ENCODE assay signal across 14 cellular contexts in the genomic region with DNA sequence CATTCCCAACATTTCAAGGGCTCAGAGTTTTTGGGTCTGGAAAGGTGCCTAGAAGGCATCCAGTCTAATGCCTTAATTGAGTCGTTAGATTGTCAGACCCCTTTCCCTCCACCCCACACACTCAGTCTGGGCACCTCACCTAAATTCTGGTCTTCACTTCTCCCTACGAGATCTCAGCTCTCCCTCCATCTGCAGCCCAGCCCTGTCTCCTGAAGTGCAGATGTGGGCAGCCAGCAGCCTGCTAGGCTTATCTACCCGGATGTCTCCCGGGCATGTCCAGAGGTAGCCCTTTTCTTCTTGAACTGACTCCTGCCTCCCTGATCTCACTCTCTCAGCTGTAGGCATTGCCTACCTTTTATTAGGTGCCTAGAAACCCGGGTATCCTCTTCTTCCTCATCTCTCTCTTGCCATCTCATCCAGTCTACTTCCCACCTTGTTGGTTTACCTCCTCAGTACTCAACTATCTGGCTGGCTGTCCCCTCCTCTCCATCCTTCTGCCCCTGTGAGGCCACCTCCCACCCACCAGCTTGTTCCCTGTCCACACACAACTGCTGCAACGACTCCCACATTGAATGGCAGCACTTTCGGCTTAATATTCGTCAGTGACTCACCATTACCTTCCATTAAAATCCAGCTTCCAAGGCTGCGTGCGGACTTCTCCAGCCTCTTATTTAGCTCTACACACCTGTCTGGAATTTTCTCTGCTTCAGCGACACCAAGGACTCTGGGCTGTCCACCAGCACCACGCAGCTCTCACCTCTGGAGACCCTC. TPM values are rescaled to one million over a fixed set of nuclear protein-coding genes. Genes with fewer than 3 reads are reported as not detected.
DNase-seq lines count a peak whose midpoint lies in the region; ATAC-seq and TF ChIP-seq lines count a peak whose summit lies in the region.
"Had no signal": no experiment of that assay in that cellular context is flagged by ENCODE, and none has a peak within 500 bp of the region (broad histone marks: within the 10 kb centered on the region; RNA-seq: fewer than 3 reads in every experiment).

No MANE protein-coding gene starts in this region.

- peaks cover 3% of the 10 kb centered on the region for H3K27me3 ChIP-seq in CD4-positive, CD25-positive, alpha-beta regulatory T cell (ENCODE audit: control insufficient read depth, insufficient read depth, low read length)
- H3K27me3 ChIP-seq in GM23338 (ENCODE audit: insufficient read depth), result peaks cover 37% of the 10 kb centered on the region

- no peaks in the 10 kb centered on the region for H3K9me3 ChIP-seq in CD4-positive, CD25-positive, alpha-beta regulatory T cell (ENCODE audit: control insufficient read depth in 2 of 2, low read length in 2 of 2)
- H3K9me3 ChIP-seq: colonic mucosa, pancreas had no signal

- POLR2A ChIA-PET in HEK293T (lab: Yijun Ruan, JAX), result interaction anchor here (0.8 kb wide), 1 partner anchor 29 kb away, joined by 4 read pairs; a partner anchor contains a TSS

- H3F3A ChIP-seq in GM23338 (replicated peaks; ENCODE audit: low read depth), result 0 out of 2 replicates have a peak, but pooled peaks cover 4% of the 10 kb centered on the region

- CTCF ChIA-PET in HEK293T (lab: Yijun Ruan, JAX), result interaction anchor here (0.6 to 1.1 kb wide), 3 partner anchors 9 to 498 kb away, joined by 3 to 4 read pairs (median 4); no protein-coding TSS in a partner anchor

- DNase-seq in CD4-positive, CD25-positive, alpha-beta regulatory T cell, result no peak
- DNase-seq in GM23338 (ENCODE audit: low spot score) (no peak), nephron progenitor cell (no peak), HEK293T (ENCODE audit: extremely low spot score) (no peak)
- DNase-seq: activated effector memory CD4-positive, alpha-beta T cell treated with Interleukin-2 at 50 U/mL for 16 hours; colonic mucosa; HFFc6; NCI-H2107; pancreas had no signal

- no peaks in the 10 kb centered on the region; the same call in 1 of the 2 replicates for H4K20me1 ChIP-seq in GM23338 (replicated peaks; ENCODE audit: insufficient read depth)

- H3K27me3 Mint-ChIP-seq in CD4-positive, CD25-positive, alpha-beta regulatory T cell, result peaks cover 43% of the 10 kb centered on the region
- H3K27me3 Mint-ChIP-seq in GM23338 (ENCODE audit: insufficient read depth, low read depth, poor library complexity) (peaks cover 33% of the 10 kb centered on the region), nephron progenitor cell (ENCODE audit: low read depth, poor library complexity) (peaks cover 70% of the 10 kb centered on the region)

- H2AFZ ChIP-seq in GM23338, result no peak overlapping the region

- H3K9me2 ChIP-seq in GM23338 (ENCODE audit: insufficient read depth), result no peaks in the 10 kb centered on the region

- ATAC-seq in CD4-positive, CD25-positive, alpha-beta regulatory T cell (ENCODE audit: low read depth in 2 of 2), result no peak
- ATAC-seq in GM23338, result no peak
- ATAC-seq in HG03354 (IDR thresholded peaks at IDR 0.05; ENCODE audit: poor library complexity, severe bottlenecking, unreplicated experiment), result no peak
- no peak for ATAC-seq in HG03095 (IDR thresholded peaks at IDR 0.05; ENCODE audit: unreplicated experiment)
- ATAC-seq in GM19023 (IDR thresholded peaks at IDR 0.05; ENCODE audit: unreplicated experiment), result no peak

- TF ChIP-seq CTCF in GM23338 (conservative IDR thresholded peaks at IDR 0.05; ENCODE audit: low read depth in 2 of 2) (no peak), nephron progenitor cell (IDR thresholded peaks at IDR 0.05) (no peak)

- H3K9me3 Mint-ChIP-seq in CD4-positive, CD25-positive, alpha-beta regulatory T cell, result no peaks in the 10 kb centered on the region
- H3K9me3 Mint-ChIP-seq in GM23338 (no peaks in the 10 kb centered on the region), nephron progenitor cell (peaks cover 4% of the 10 kb centered on the region)
- H3K9me3 Mint-ChIP-seq: HFFc6 had no signal

- no peak overlapping the region for H3K27ac ChIP-seq in CD4-positive, CD25-positive, alpha-beta regulatory T cell (ENCODE audit: insufficient read depth, low read length, poor library complexity, severe bottlenecking)
- no peak overlapping the region for H3K27ac ChIP-seq in GM23338 (ENCODE audit: low read depth)
- H3K27ac ChIP-seq in angular gyrus (ENCODE audit: low read depth, low read length), result peak overlapping the region; percentile 76
- H3K27ac ChIP-seq: colonic mucosa, pancreas, RWPE1 had no signal

- H3K4me1 Mint-ChIP-seq in CD4-positive, CD25-positive, alpha-beta regulatory T cell, result peaks cover 0 to 20% (median 5%) of the 10 kb centered on the region in 4 donors
- peaks cover 17% of the 10 kb centered on the region for H3K4me1 Mint-ChIP-seq in GM23338
- peaks cover 38% of the 10 kb centered on the region for H3K4me1 Mint-ChIP-seq in nephron progenitor cell

- H3K4me3 ChIP-seq in CD4-positive, CD25-positive, alpha-beta regulatory T cell (ENCODE audit: low read depth, low read length), result no peak overlapping the region
- H3K4me3 ChIP-seq in GM23338, result peak overlapping the region; percentile 70; the same call in 1 of the 2 replicates

- peak overlapping the region; percentile 73 to 80 (median 78) for H3K4me3 Mint-ChIP-seq in CD4-positive, CD25-positive, alpha-beta regulatory T cell
- peak overlapping the region; percentile 63 for H3K4me3 Mint-ChIP-seq in GM23338
- H3K4me3 Mint-ChIP-seq in nephron progenitor cell, result peak overlapping the region; percentile 76
- H3K4me3 Mint-ChIP-seq: HFFc6 had no signal

- peaks cover 11% of the 10 kb centered on the region for H3K4me1 ChIP-seq in CD4-positive, CD25-positive, alpha-beta regulatory T cell (ENCODE audit: control insufficient read depth, insufficient read depth, low read length, poor library complexity, severe bottlenecking)
- H3K4me1 ChIP-seq in GM23338 (ENCODE audit: insufficient read depth), result peaks cover 15% of the 10 kb centered on the region
- H3K4me1 ChIP-seq: colonic mucosa, pancreas had no signal

- peak overlapping the region; percentile 85; the same call in 1 of the 2 replicates for H3K4me2 ChIP-seq in GM23338

- H3K36me3 ChIP-seq in CD4-positive, CD25-positive, alpha-beta regulatory T cell (ENCODE audit: control insufficient read depth, insufficient read depth, low read length), result no peaks in the 10 kb centered on the region
- no peaks in the 10 kb centered on the region for H3K36me3 ChIP-seq in GM23338 (ENCODE audit: insufficient read depth)
- H3K36me3 ChIP-seq: colonic mucosa, pancreas had no signal

- no peaks in the 10 kb centered on the region for H3K79me2 ChIP-seq in GM23338 (replicated peaks; ENCODE audit: insufficient read depth)

- H3K36me3 Mint-ChIP-seq in CD4-positive, CD25-positive, alpha-beta regulatory T cell, result no peaks in the 10 kb centered on the region
- no peaks in the 10 kb centered on the region; the same call in 2 of the 3 replicates for H3K36me3 Mint-ChIP-seq in GM23338 (ENCODE audit: low read depth)
- H3K36me3 Mint-ChIP-seq in nephron progenitor cell (ENCODE audit: low read depth), result no peaks in the 10 kb centered on the region

- H3K27ac Mint-ChIP-seq in CD4-positive, CD25-positive, alpha-beta regulatory T cell, result peak overlapping the region in 2 of 3 donors; percentile 29 to 62
- H3K27ac Mint-ChIP-seq in GM23338 (no peak overlapping the region), nephron progenitor cell (no peak overlapping the region)
- H3K27ac Mint-ChIP-seq: HFFc6 had no signal

TF ChIP-seq in GM23338, 12 proteins besides CTCF, POLR2A, EP300 and RAD21 (continues in another document):
- no peak for TF ChIP-seq ZNF114 (CRISPR knock-in tag; IDR thresholded peaks at IDR 0.05)

TF ChIP-seq in HEK293T, 16 proteins besides CTCF, POLR2A, EP300 and RAD21:
- no peak for TF ChIP-seq LEF1 (IDR thresholded peaks at IDR 0.05; ENCODE audit: borderline replicate concordance)

RNA-seq across cellular contexts. Expression of a gene that starts 6.2 kb away (rescaled TPM):
- 0.67 TPM for total RNA-seq in CD4-positive, CD25-positive, alpha-beta regulatory T cell
- polyA plus RNA-seq in CD4-positive, CD25-positive, alpha-beta regulatory T cell, result under 1 TPM in 3 of 4 donors, not detected in 1; 0.11 to 0.49 (median 0.39) TPM
- total RNA-seq in GM23338 (2014; rRNA removed; shearing (Covaris generic)), result 28.4 and 30.7 TPM in 2 replicates
- 16.4 and 19.4 TPM in 2 replicates for polyA plus RNA-seq in GM23338 (2016; fragmentation: Nextera tagmentation; extraction: Ambion mirVana)

RNA-seq across cellular contexts. Expression of a gene that starts 23.1 kb away (rescaled TPM):
- 2.9 TPM for total RNA-seq in CD4-positive, CD25-positive, alpha-beta regulatory T cell
- 1 to 10 TPM in 1 of 4 donors, under 1 TPM in 3; 0.46 to 1.5 (median 0.62) TPM for polyA plus RNA-seq in CD4-positive, CD25-positive, alpha-beta regulatory T cell
- 0.14 and 0.39 TPM in 2 replicates for total RNA-seq in GM23338 (2014; rRNA removed; shearing (Covaris generic))
- polyA plus RNA-seq in GM23338 (2016; fragmentation: Nextera tagmentation; extraction: Ambion mirVana), result not detected in 2 replicates
- total RNA-seq: HFFc6 had no signal

RNA-seq across cellular contexts. Expression of a gene that starts 28.5 kb away (rescaled TPM):
- total RNA-seq in CD4-positive, CD25-positive, alpha-beta regulatory T cell, result 33.9 TPM
- 10 to 100 TPM; 52.9 to 75.7 (median 65.8) TPM for polyA plus RNA-seq in CD4-positive, CD25-positive, alpha-beta regulatory T cell
- 40.0 and 61.6 TPM in 2 replicates for total RNA-seq in GM23338 (2014; rRNA removed; shearing (Covaris generic))
- 50.0 and 51.1 TPM in 2 replicates for polyA plus RNA-seq in GM23338 (2016; fragmentation: Nextera tagmentation; extraction: Ambion mirVana)

RNA-seq across cellular contexts. Expression of a gene that starts 48.9 kb away (rescaled TPM):
- 10.1 TPM for total RNA-seq in CD4-positive, CD25-positive, alpha-beta regulatory T cell
- 1 to 10 TPM; 1.2 to 3.6 (median 2.0) TPM for polyA plus RNA-seq in CD4-positive, CD25-positive, alpha-beta regulatory T cell
- total RNA-seq in GM23338 (2014; rRNA removed; shearing (Covaris generic)), result 0.97 and 1.7 TPM in 2 replicates
- 0.75 and 1.0 TPM in 2 replicates for polyA plus RNA-seq in GM23338 (2016; fragmentation: Nextera tagmentation; extraction: Ambion mirVana)

Comparison
In these comparisons a context has a peak if more than half of its experiments do, and no peak if none do; other contexts are left out.
1. H3K27ac Mint-ChIP-seq: peak in CD4-positive, CD25-positive, alpha-beta regulatory T cell (2 of 3); none in GM23338 (single experiment) and nephron progenitor cell (single experiment).
2. RNA of a gene that starts 6.2 kb away (total RNA-seq): 28.4 to 30.7 TPM in GM23338; 0.67 TPM in CD4-positive, CD25-positive, alpha-beta regulatory T cell (single experiment); every median in the first group is over 10 times any median in the second.
3. Peak in every context shown above with its lines, with median percentiles within 50 percentile points of each other: H3K4me3 Mint-ChIP-seq.